Comparison of ENCODE assay signal across 2 cellular contexts in the genomic region with DNA sequence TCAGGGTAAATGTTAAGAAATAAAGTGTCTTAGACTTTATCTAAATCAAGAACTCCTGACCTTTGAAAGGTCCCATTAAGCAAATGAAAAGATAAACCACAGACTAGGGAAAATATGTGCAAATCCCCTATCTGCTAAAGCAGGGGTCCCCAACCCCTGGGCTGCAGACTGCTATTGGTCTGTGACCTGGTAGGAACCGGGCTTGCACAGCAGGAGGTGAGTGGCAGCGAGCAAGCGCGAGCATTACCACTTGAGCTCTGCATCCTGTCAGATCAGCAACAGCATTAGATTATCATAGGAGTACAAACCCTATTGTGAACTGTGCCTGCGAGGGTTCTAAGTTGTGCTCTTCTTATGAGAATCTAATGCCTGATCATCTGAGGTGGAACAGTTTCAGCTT.
TF ChIP-seq lines count a peak whose summit lies in the region.

No MANE protein-coding gene starts in this region.

TF ChIP-seq in GM23338, 12 proteins besides CTCF, POLR2A, EP300 and RAD21 (continued from another document):
- no peak for TF ChIP-seq ZNF462 (CRISPR knock-in tag; IDR thresholded peaks at IDR 0.05)
- TF ChIP-seq EZH2phosphoT487 (IDR thresholded peaks at IDR 0.05; ENCODE audit: unreplicated experiment) = no peak
- no peak for TF ChIP-seq EZH2 (IDR thresholded peaks at IDR 0.05; ENCODE audit: low read depth, unreplicated experiment)
- TF ChIP-seq CREB1 (CRISPR knock-in tag; IDR thresholded peaks at IDR 0.05; ENCODE audit: low read depth) = no peak
TF ChIP-seq in GM23338: peak in this region for 0.

TF ChIP-seq in SK-N-SH, 30 proteins besides CTCF, POLR2A, EP300 and RAD21 (continued from another document):
- no peak for TF ChIP-seq USF1 (IDR thresholded peaks at IDR 0.05; ENCODE audit: borderline replicate concordance, low read depth)
- no peak for TF ChIP-seq RFX5 (IDR thresholded peaks at IDR 0.05; ENCODE audit: low read length)
- TF ChIP-seq, protein P1, sequence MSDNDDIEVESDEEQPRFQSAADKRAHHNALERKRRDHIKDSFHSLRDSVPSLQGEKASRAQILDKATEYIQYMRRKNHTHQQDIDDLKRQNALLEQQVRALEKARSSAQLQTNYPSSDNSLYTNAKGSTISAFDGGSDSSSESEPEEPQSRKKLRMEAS (IDR thresholded peaks at IDR 0.05; ENCODE audit: low read depth) = no peak
- TF ChIP-seq, protein P2, sequence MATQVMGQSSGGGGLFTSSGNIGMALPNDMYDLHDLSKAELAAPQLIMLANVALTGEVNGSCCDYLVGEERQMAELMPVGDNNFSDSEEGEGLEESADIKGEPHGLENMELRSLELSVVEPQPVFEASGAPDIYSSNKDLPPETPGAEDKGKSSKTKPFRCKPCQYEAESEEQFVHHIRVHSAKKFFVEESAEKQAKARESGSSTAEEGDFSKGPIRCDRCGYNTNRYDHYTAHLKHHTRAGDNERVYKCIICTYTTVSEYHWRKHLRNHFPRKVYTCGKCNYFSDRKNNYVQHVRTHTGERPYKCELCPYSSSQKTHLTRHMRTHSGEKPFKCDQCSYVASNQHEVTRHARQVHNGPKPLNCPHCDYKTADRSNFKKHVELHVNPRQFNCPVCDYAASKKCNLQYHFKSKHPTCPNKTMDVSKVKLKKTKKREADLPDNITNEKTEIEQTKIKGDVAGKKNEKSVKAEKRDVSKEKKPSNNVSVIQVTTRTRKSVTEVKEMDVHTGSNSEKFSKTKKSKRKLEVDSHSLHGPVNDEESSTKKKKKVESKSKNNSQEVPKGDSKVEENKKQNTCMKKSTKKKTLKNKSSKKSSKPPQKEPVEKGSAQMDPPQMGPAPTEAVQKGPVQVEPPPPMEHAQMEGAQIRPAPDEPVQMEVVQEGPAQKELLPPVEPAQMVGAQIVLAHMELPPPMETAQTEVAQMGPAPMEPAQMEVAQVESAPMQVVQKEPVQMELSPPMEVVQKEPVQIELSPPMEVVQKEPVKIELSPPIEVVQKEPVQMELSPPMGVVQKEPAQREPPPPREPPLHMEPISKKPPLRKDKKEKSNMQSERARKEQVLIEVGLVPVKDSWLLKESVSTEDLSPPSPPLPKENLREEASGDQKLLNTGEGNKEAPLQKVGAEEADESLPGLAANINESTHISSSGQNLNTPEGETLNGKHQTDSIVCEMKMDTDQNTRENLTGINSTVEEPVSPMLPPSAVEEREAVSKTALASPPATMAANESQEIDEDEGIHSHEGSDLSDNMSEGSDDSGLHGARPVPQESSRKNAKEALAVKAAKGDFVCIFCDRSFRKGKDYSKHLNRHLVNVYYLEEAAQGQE (IDR thresholded peaks at IDR 0.05; ENCODE audit: low read depth, low read length) = no peak
- no peak for TF ChIP-seq POLR2AphosphoS5 (IDR thresholded peaks at IDR 0.05; ENCODE audit: low read depth, low read length)
